Comparison of ENCODE assay signal across 19 cellular contexts in the genomic region with DNA sequence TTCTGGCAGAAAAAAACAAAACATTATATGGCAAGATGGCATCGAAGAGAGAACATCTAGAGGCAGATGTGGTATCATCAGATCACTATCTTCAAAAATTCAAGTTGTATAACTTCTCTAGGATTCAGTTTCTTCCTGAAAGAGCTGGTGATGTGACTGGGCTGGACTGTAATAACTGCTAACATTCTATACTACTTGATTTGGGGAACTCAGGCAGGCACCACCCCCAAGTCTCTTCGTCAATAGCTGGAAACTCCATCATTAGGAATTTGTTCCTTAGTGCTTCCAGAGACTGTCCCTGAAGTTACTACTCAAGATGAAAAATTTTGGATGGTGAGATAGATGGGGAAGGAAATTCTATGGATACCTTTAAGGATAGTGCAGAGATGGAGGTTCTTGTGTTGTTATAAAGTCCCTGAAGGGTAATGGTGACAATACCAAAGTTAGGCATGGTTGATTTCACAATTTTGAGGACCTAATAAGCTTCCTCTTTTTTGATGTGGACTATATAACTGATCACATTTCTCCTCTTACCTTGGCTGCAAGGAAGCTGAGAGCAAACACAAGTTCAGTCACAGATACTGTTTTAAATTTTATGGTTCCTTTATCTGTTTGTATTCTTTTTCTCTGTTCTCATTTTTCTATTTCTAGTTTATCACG. TPM values are rescaled to one million over a fixed set of nuclear protein-coding genes. Genes with fewer than 3 reads are reported as not detected.
DNase-seq lines count a peak whose midpoint lies in the region; ATAC-seq and TF ChIP-seq lines count a peak whose summit lies in the region.
"Had no signal": no experiment of that assay in that cellular context is flagged by ENCODE, and none has a peak within 500 bp of the region (broad histone marks: within the 10 kb centered on the region; RNA-seq: fewer than 3 reads in every experiment).

No MANE protein-coding gene starts in this region.

- no peak for TF ChIP-seq CTCF in NB4 (IDR thresholded peaks at IDR 0.05; ENCODE audit: low read depth, low read length)

- H3K27ac Mint-ChIP-seq in activated CD4-positive, alpha-beta T cell treated with anti-CD3 and anti-CD28 coated beads, Interleukin-2, amount 10 ng/mL, durations not matched to agents 24 days and 14 days = no peak overlapping the region
- peak overlapping the region; percentile 90 to 99 for H3K27ac Mint-ChIP-seq in activated naive CD4-positive, alpha-beta T cell treated with anti-CD3 and anti-CD28 coated beads, Interleukin-2, amount 50 U/mL, for 72 hours

- H3K4me3 ChIP-seq in NB4 (ENCODE audit: low read depth, low read length) = no peak overlapping the region
- H3K4me3 ChIP-seq in neuron (ENCODE audit: low read length) = no peak overlapping the region
- H3K4me3 ChIP-seq: HAP-1, testis had no signal

- peaks cover 41% of the 10 kb centered on the region for H3K4me1 ChIP-seq in neuron (ENCODE audit: insufficient read depth, low read length)
- H3K4me1 ChIP-seq: testis had no signal

- peaks cover 34% of the 10 kb centered on the region for H3K4me1 Mint-ChIP-seq in activated CD4-positive, alpha-beta T cell treated with anti-CD3 and anti-CD28 coated beads, Interleukin-2, amount 10 ng/mL, durations not matched to agents 24 days and 14 days

- no peaks in the 10 kb centered on the region for H3K9me3 ChIP-seq in neuron (ENCODE audit: low read length)
- H3K9me3 ChIP-seq: HAP-1, testis had no signal

- H2AFZ ChIP-seq in neuron (ENCODE audit: low read depth, low read length) = peak overlapping the region; percentile 5
- H2AFZ ChIP-seq: parathyroid adenoma had no signal

- H3K36me3 Mint-ChIP-seq in activated CD4-positive, alpha-beta T cell treated with anti-CD3 and anti-CD28 coated beads, Interleukin-2, amount 10 ng/mL, durations not matched to agents 24 days and 14 days (ENCODE audit: low read depth) = peaks cover 49% of the 10 kb centered on the region
- peaks cover 10 to 45% of the 10 kb centered on the region in 2 donors for H3K36me3 Mint-ChIP-seq in activated naive CD4-positive, alpha-beta T cell treated with anti-CD3 and anti-CD28 coated beads, Interleukin-2, amount 50 U/mL, for 72 hours

- no peak for ATAC-seq in activated naive CD4-positive, alpha-beta T cell treated with anti-CD3 and anti-CD28 coated beads, Interleukin-2, amount 50 U/mL, for 72 hours
- no peak for ATAC-seq in HG02981 (IDR thresholded peaks at IDR 0.05; ENCODE audit: unreplicated experiment)
- ATAC-seq: Panc1, SK-N-SH treated with all-trans-retinoic acid at 6 μM for 48 hours had no signal

- TF ChIP-seq POLR2A in NB4 (IDR thresholded peaks at IDR 0.05; ENCODE audit: extremely low read depth, insufficient read length) = no peak

- H3K4me3 Mint-ChIP-seq in activated CD4-positive, alpha-beta T cell treated with anti-CD3 and anti-CD28 coated beads, Interleukin-2, amount 10 ng/mL, durations not matched to agents 24 days and 14 days = no peak overlapping the region

- intact Hi-C loops in activated CD4-positive, alpha-beta T cell treated with anti-CD3 and anti-CD28 coated beads, Interleukin-2, amount 10 ng/mL, durations not matched to agents 24 days and 14 days (cut with micrococcal nuclease) = loop anchor here (5.0 kb wide), 3 partner anchors 108 to 743 kb away; partner anchors contain the start of gene CCDC150

- no peaks in the 10 kb centered on the region for H3K27me3 ChIP-seq in neuron (ENCODE audit: insufficient read depth, low read length)
- H3K27me3 ChIP-seq: testis had no signal

- no peaks in the 10 kb centered on the region for H3K27me3 Mint-ChIP-seq in activated CD4-positive, alpha-beta T cell treated with anti-CD3 and anti-CD28 coated beads, Interleukin-2, amount 10 ng/mL, durations not matched to agents 24 days and 14 days

- DNase-seq in activated CD4-positive, alpha-beta T cell treated with anti-CD3 and anti-CD28 coated beads, Interleukin-2, amount 10 ng/mL, durations not matched to agents 24 days and 14 days = peak; percentile 42
- DNase-seq in activated CD4-positive, alpha-beta T cell treated with anti-CD3 and anti-CD28 coated beads for 1 hour = no peak
- DNase-seq in NB4 (ENCODE audit: low read depth) (peak; percentile 84), NCI-H510A (lab: John Stamatoyannopoulos, UW) (no peak), NCI-H2171 (lab: John Stamatoyannopoulos, UW) (no peak)
- DNase-seq in activated naive CD4-positive, alpha-beta T cell treated with anti-CD3 and anti-CD28 coated beads, Interleukin-2, amount 50 U/mL, for 72 hours (ENCODE audit: low spot score in 2 of 2) = no peak
- DNase-seq: 8988T; activated CD4-positive, alpha-beta T cell treated with anti-CD3 and anti-CD28 coated beads, Interleukin-2, amount 50 U/mL, for 1 hour; activated T-cell treated with anti-CD3 and anti-CD28 coated beads, Interleukin-2, amount 50 U/mL, for 1 hour; effector memory CD4-positive, alpha-beta T cell; NCI-H526 treated with DMSO at 0.1 percent for 48 hours; stimulated activated CD4-positive, alpha-beta T cell treated with anti-CD3 and anti-CD28 coated beads, Interleukin-4, amount 100 ng/mL, for 1 hour; testis had no signal

- H3K9me3 Mint-ChIP-seq in activated CD4-positive, alpha-beta T cell treated with anti-CD3 and anti-CD28 coated beads, Interleukin-2, amount 10 ng/mL, durations not matched to agents 24 days and 14 days = peaks cover 13% of the 10 kb centered on the region
- peaks cover 8 to 32% of the 10 kb centered on the region in 2 donors for H3K9me3 Mint-ChIP-seq in activated naive CD4-positive, alpha-beta T cell treated with anti-CD3 and anti-CD28 coated beads, Interleukin-2, amount 50 U/mL, for 72 hours

- H3K36me3 ChIP-seq in neuron (ENCODE audit: insufficient read depth, low read length) = no peaks in the 10 kb centered on the region
- H3K36me3 ChIP-seq: HAP-1 had no signal

RNA-seq across cellular contexts. Expression of gene PGAP1, which starts 59.1 kb away (rescaled TPM):
- 22.6 and 27.1 TPM in 2 replicates for total RNA-seq in activated CD4-positive, alpha-beta T cell treated with anti-CD3 and anti-CD28 coated beads, Interleukin-2, amount 10 ng/mL, durations not matched to agents 24 days and 14 days
- total RNA-seq in activated naive CD4-positive, alpha-beta T cell treated with anti-CD3 and anti-CD28 coated beads, Interleukin-2, amount 50 U/mL, for 72 hours = 10 to 100 TPM; 40.2 to 52.1 TPM

Comparison
In these comparisons a context has a peak if more than half of its experiments do, and no peak if none do; other contexts are left out.
1. DNase-seq: peak in activated CD4-positive, alpha-beta T cell treated with anti-CD3 and anti-CD28 coated beads, Interleukin-2, amount 10 ng/mL, durations not matched to agents 24 days and 14 days (single experiment) and NB4 (single experiment); none in activated CD4-positive, alpha-beta T cell treated with anti-CD3 and anti-CD28 coated beads for 1 hour (single experiment), activated naive CD4-positive, alpha-beta T cell treated with anti-CD3 and anti-CD28 coated beads, Interleukin-2, amount 50 U/mL, for 72 hours (0 of 2), NCI-H510A (single experiment) and NCI-H2171 (single experiment).